Comparison of ENCODE assay signal across 25 cellular contexts in genomic region chr16:66758086-66758485, GRCh38. TPM values are rescaled to one million over a fixed set of nuclear protein-coding genes. Genes with fewer than 3 reads are reported as not detected.
DNase-seq lines count a peak whose midpoint lies in the region; ATAC-seq, FAIRE-seq and TF ChIP-seq lines count a peak whose summit lies in the region.
"Had no signal": no experiment of that assay in that cellular context is flagged by ENCODE, and none has a peak within 500 bp of the region (broad histone marks: within the 10 kb centered on the region; RNA-seq: fewer than 3 reads in every experiment).

No MANE protein-coding gene starts in this region.

- DNase-seq in HepG2 (ENCODE audit: low spot score): no peak
- DNase-seq in right lobe of liver: no peak
- no peak for DNase-seq in OCI-LY7 (ENCODE audit: low spot score)
- DNase-seq in epithelial cell of proximal tubule (ENCODE audit: low read depth): no peak
- no peak for DNase-seq in right atrium auricular region (ENCODE audit: low spot score)
- DNase-seq in NCI-H446 treated with DMSO at 0.1 percent for 48 hours (lab: John Stamatoyannopoulos, UW): no peak
- no peak for DNase-seq in ecto neural progenitor cell (ENCODE audit: low spot score)
- DNase-seq: Calu3, GM23248, MG63, NCI-H2029, NCI-H446, NCI-H526 treated with DMSO at 0.1 percent for 48 hours, OCI-M1, Peyer's patch, SIG-M5, SK-N-SH had no signal

- TF ChIP-seq CTCF in HepG2 (CRISPR knock-in tag; IDR thresholded peaks at IDR 0.05): no peak
- no peak for TF ChIP-seq CTCF in right lobe of liver (IDR thresholded peaks at IDR 0.05)
- TF ChIP-seq CTCF in OCI-LY7 (conservative IDR thresholded peaks at IDR 0.05; ENCODE audit: low read length): 0 out of 2 replicates have a peak, but pooled peaks have one; percentile 22
- TF ChIP-seq CTCF in epithelial cell of proximal tubule (conservative IDR thresholded peaks at IDR 0.05; ENCODE audit: low read depth, low read length): peak; percentile 5
- no peak for TF ChIP-seq CTCF in right atrium auricular region (IDR thresholded peaks at IDR 0.05)

- TF ChIP-seq EP300 in HepG2 (IDR thresholded peaks at IDR 0.05; ENCODE audit: low read depth in 2 of 2, low read length in 2 of 2) (no peak), HepG2 (CRISPR knock-in tag; IDR thresholded peaks at IDR 0.05; ENCODE audit: borderline replicate concordance) (no peak)

- H2AFZ ChIP-seq in HepG2 (ENCODE audit: low read length) (no peak overlapping the region), OCI-LY7 (ENCODE audit: low read length) (no peak overlapping the region)
- H2AFZ ChIP-seq: GM23248 had no signal

- H3K4me1 ChIP-seq in HepG2 (ENCODE audit: insufficient read depth, low read length) (peaks cover 25% of the 10 kb centered on the region), right lobe of liver (no peaks in the 10 kb centered on the region), OCI-LY7 (ENCODE audit: insufficient read depth, low read length, poor library complexity, severe bottlenecking) (no peaks in the 10 kb centered on the region), right atrium auricular region (no peaks in the 10 kb centered on the region)
- H3K4me1 ChIP-seq: HAP-1, Peyer's patch had no signal

- ATAC-seq in HepG2: peak; percentile 65; the same call in 2 of the 3 replicates
- no peak for ATAC-seq in right lobe of liver
- no peak for ATAC-seq in HG03159 (IDR thresholded peaks at IDR 0.05; ENCODE audit: unreplicated experiment)
- ATAC-seq: K562 had no signal

- no peaks in the 10 kb centered on the region for H3K9me3 ChIP-seq in HepG2 (ENCODE audit: low read length)
- H3K9me3 ChIP-seq in right lobe of liver: no peaks in the 10 kb centered on the region
- no peaks in the 10 kb centered on the region for H3K9me3 ChIP-seq in OCI-LY7 (ENCODE audit: low read length)
- H3K9me3 ChIP-seq in right atrium auricular region: no peaks in the 10 kb centered on the region
- H3K9me3 ChIP-seq: MG63, Peyer's patch, SK-N-SH had no signal

- no peaks in the 10 kb centered on the region for H3K9me2 ChIP-seq in OCI-LY7 (ENCODE audit: insufficient read depth, low read length)
- H3K9me2 ChIP-seq: SK-N-SH had no signal

- intact Hi-C loops in HepG2 (cut with micrococcal nuclease; ENCODE audit: unreplicated experiment) (loop anchor here (10.0 kb wide), 1 partner anchor 87 kb away; the partner anchor contains the start of gene CA7), right lobe of liver (cut with DNase I) (no loop called here), OCI-LY7 (cut with micrococcal nuclease; ENCODE audit: unreplicated experiment) (no loop called here)

- H3K36me3 ChIP-seq in HepG2 (replicated peaks in 1 of 2; ENCODE audit: control insufficient read depth in 1 of 2, insufficient read depth in 2 of 2, low read length in 2 of 2) (no peaks in the 10 kb centered on the region), right lobe of liver (no peaks in the 10 kb centered on the region), OCI-LY7 (ENCODE audit: insufficient read depth, low read length) (no peaks in the 10 kb centered on the region), right atrium auricular region (no peaks in the 10 kb centered on the region)
- H3K36me3 ChIP-seq: HAP-1, MG63, Peyer's patch had no signal

- in situ Hi-C loops in HepG2 (cut with HindIII; ENCODE audit: extremely low pct_ligation_motif_present, low pct_unique_long_range_greater_than_20kb): no loop called here

- no peak overlapping the region for H3K9ac ChIP-seq in HepG2 (ENCODE audit: insufficient read depth, low read depth, low read length)
- H3K9ac ChIP-seq: GM23248, SK-N-SH had no signal

- POLR2A ChIA-PET in HepG2 (lab: Yijun Ruan, JAX): no interaction called here
- POLR2A ChIA-PET in OCI-LY7 (lab: Charles Lee): no interaction called here

- no peaks in the 10 kb centered on the region for H3K27me3 ChIP-seq in HepG2 (ENCODE audit: control insufficient read depth in 1 of 2, insufficient read depth in 2 of 2, low read length in 2 of 2)
- no peaks in the 10 kb centered on the region for H3K27me3 ChIP-seq in right lobe of liver
- H3K27me3 ChIP-seq in right atrium auricular region: no peaks in the 10 kb centered on the region
- H3K27me3 ChIP-seq: Peyer's patch had no signal

- H3K4me3 ChIP-seq in HepG2 (replicated peaks in 1 of 3; ENCODE audit: insufficient read depth in 1 of 3, low read depth in 2 of 3, low read length in 3 of 3): no peak overlapping the region
- H3K4me3 ChIP-seq in right lobe of liver: no peak overlapping the region
- no peak overlapping the region for H3K4me3 ChIP-seq in OCI-LY7 (ENCODE audit: low read depth, low read length, poor library complexity, severe bottlenecking)
- no peak overlapping the region for H3K4me3 ChIP-seq in epithelial cell of proximal tubule (ENCODE audit: low read depth, low read length)
- no peak overlapping the region for H3K4me3 ChIP-seq in right atrium auricular region
- H3K4me3 ChIP-seq: GM23248, HAP-1, K562, MG63, Peyer's patch had no signal

- no peaks in the 10 kb centered on the region for H4K20me1 ChIP-seq in HepG2 (ENCODE audit: insufficient read depth, low read length)
- H4K20me1 ChIP-seq in OCI-LY7 (ENCODE audit: insufficient read depth, low read length): no peaks in the 10 kb centered on the region

- BruUV-seq in HepG2 (replicated peaks; lab: Mats Ljungman, UMichigan): no TSS peak
- BruUV-seq in OCI-LY7 (replicated peaks; lab: Mats Ljungman, UMichigan): no TSS peak

- H3K79me2 ChIP-seq in HepG2 (ENCODE audit: insufficient read depth, low read length) (no peaks in the 10 kb centered on the region), OCI-LY7 (ENCODE audit: insufficient read depth, low read depth, low read length) (no peaks in the 10 kb centered on the region)

- no peak overlapping the region for H3K4me2 ChIP-seq in HepG2 (ENCODE audit: low read depth, low read length)
- H3K4me2 ChIP-seq in OCI-LY7 (ENCODE audit: low read length): no peak overlapping the region
- H3K4me2 ChIP-seq: SK-N-SH had no signal

- TF ChIP-seq RAD21 in HepG2 (CRISPR knock-in tag; IDR thresholded peaks at IDR 0.05): no peak

- H3K27ac ChIP-seq in HepG2 (ENCODE audit: extremely low read length, insufficient read depth, low read length): no peak overlapping the region
- no peak overlapping the region for H3K27ac ChIP-seq in right lobe of liver
- H3K27ac ChIP-seq in OCI-LY7 (ENCODE audit: low read depth, low read length, poor library complexity, severe bottlenecking): no peak overlapping the region
- H3K27ac ChIP-seq in right atrium auricular region: no peak overlapping the region
- H3K27ac ChIP-seq: GM23248, Peyer's patch had no signal

- FAIRE-seq in HepG2 (lab: Jason Lieb, UNC): no peak
- FAIRE-seq: K562 had no signal

- CTCF ChIA-PET in HepG2 (lab: Yijun Ruan, JAX; ENCODE audit: low intra/inter-chr PET ratio, low total read pairs): no interaction called here
- CTCF ChIA-PET in OCI-LY7 (lab: Charles Lee; ENCODE audit: unreplicated experiment): no interaction called here

- TF ChIP-seq POLR2A in HepG2 (IDR thresholded peaks at IDR 0.05; ENCODE audit: insufficient read depth in 1 of 2, low read depth in 2 of 2, low read length in 2 of 2) (no peak), right lobe of liver (IDR thresholded peaks at IDR 0.05) (no peak)

RNA-seq across cellular contexts. Expression of gene DYNC1LI2, which starts 6.7 kb away (rescaled TPM):
- 107 and 135 TPM in 2 replicates for total RNA-seq in HepG2 (2016; rRNA removed; fragmentation: Illumina TruSeq; extraction: Trizol)
- total RNA-seq in HepG2 (2016; cell fraction: cytosol; rRNA removed; fragmentation: Illumina TruSeq; extraction: Trizol; ENCODE audit: low read depth): 18.2 and 20.0 TPM in 2 replicates
- total RNA-seq in HepG2 (2016; cell fraction: insoluble cytoplasmic fraction; rRNA removed; fragmentation: Illumina TruSeq; extraction: Trizol): 109 and 139 TPM in 2 replicates
- 25.6 and 31.6 TPM in 2 replicates for total RNA-seq in HepG2 (2016; cell fraction: membrane; rRNA removed; fragmentation: Illumina TruSeq; extraction: Trizol)
- 194 and 230 TPM in 2 replicates for total RNA-seq in HepG2 (2016; cell fraction: nucleus; rRNA removed; fragmentation: Illumina TruSeq; extraction: Trizol)
- polyA plus RNA-seq in HepG2 (2011; rRNA removed): 65.5 and 67.7 TPM in 2 replicates
- 30.2 and 40.7 TPM in 2 replicates for polyA plus RNA-seq in HepG2 (2011; cell fraction: cytosol; rRNA removed)
- polyA plus RNA-seq in HepG2 (2011; cell fraction: nucleus; rRNA removed): 210 and 219 TPM in 2 replicates
- polyA plus RNA-seq in HepG2 (2012): 57.1 and 65.5 TPM in 2 replicates
- 3.3 and 3.7 TPM in 2 replicates for polyA plus RNA-seq in HepG2 (2016; cell fraction: cytosol; fragmentation: Illumina TruSeq; extraction: Trizol; ENCODE audit: low read depth)
- 68.8 and 69.0 TPM in 2 replicates for polyA plus RNA-seq in HepG2 (2016; cell fraction: insoluble cytoplasmic fraction; fragmentation: Illumina TruSeq; extraction: Trizol; ENCODE audit: low read depth)
- 9.8 and 12.1 TPM in 2 replicates for polyA plus RNA-seq in HepG2 (2016; cell fraction: membrane; fragmentation: Illumina TruSeq; extraction: Trizol; ENCODE audit: low read depth)
- polyA plus RNA-seq in HepG2 (2016; cell fraction: nucleus; fragmentation: Illumina TruSeq; extraction: Trizol; ENCODE audit: insufficient read depth, low read depth): 329 and 373 TPM in 2 replicates
- 51.3 and 78.2 TPM in 2 replicates for polyA minus RNA-seq in HepG2 (2011; rRNA and poly(A)+ RNA removed; ENCODE audit: low replicate concordance)
- polyA minus RNA-seq in HepG2 (2011; cell fraction: cytosol; rRNA and poly(A)+ RNA removed): 27.4 and 28.7 TPM in 2 replicates
- polyA minus RNA-seq in HepG2 (2011; cell fraction: nucleus; rRNA and poly(A)+ RNA removed): 169 and 176 TPM in 2 replicates
- total RNA-seq in right lobe of liver: 10 to 100 TPM; 30.5 to 44.1 (median 37.9) TPM
- total RNA-seq in OCI-LY7 (2014; rRNA removed; shearing (Covaris generic)): 48.4 and 48.9 TPM in 2 replicates
- 62.4 and 64.0 TPM in 2 replicates for total RNA-seq in OCI-LY7 (2022)
- 55.3 and 63.1 TPM in 2 replicates for total RNA-seq in epithelial cell of proximal tubule
- 10 to 100 TPM; 76.9 to 89.6 TPM for total RNA-seq in right atrium auricular region

RNA-seq across cellular contexts. Expression of gene TERB1, which starts 43.3 kb away (rescaled TPM):
- total RNA-seq in HepG2 (2016; rRNA removed; fragmentation: Illumina TruSeq; extraction: Trizol) (not detected in 2 replicates), right lobe of liver (not detected), OCI-LY7 (2022) (0.17 TPM in 1 of 2 replicates, not detected in the other), epithelial cell of proximal tubule (not detected in 2 replicates), right atrium auricular region (not detected)
- total RNA-seq in HepG2 (2016; cell fraction: cytosol; rRNA removed; fragmentation: Illumina TruSeq; extraction: Trizol; ENCODE audit: low read depth): not detected in 2 replicates
- not detected in 2 replicates for total RNA-seq in HepG2 (2016; cell fraction: insoluble cytoplasmic fraction; rRNA removed; fragmentation: Illumina TruSeq; extraction: Trizol)
- 0.09 and 0.10 TPM in 2 replicates for total RNA-seq in HepG2 (2016; cell fraction: membrane; rRNA removed; fragmentation: Illumina TruSeq; extraction: Trizol)
- total RNA-seq in HepG2 (2016; cell fraction: nucleus; rRNA removed; fragmentation: Illumina TruSeq; extraction: Trizol): not detected in 2 replicates
- polyA plus RNA-seq in HepG2 (2011; rRNA removed): not detected in 2 replicates
- not detected in 2 replicates for polyA plus RNA-seq in HepG2 (2011; cell fraction: cytosol; rRNA removed)
- polyA plus RNA-seq in HepG2 (2011; cell fraction: nucleus; rRNA removed): not detected in 2 replicates
- not detected in 2 replicates for polyA plus RNA-seq in HepG2 (2012)
- polyA plus RNA-seq in HepG2 (2016; cell fraction: cytosol; fragmentation: Illumina TruSeq; extraction: Trizol; ENCODE audit: low read depth): not detected in 2 replicates
- not detected in 2 replicates for polyA plus RNA-seq in HepG2 (2016; cell fraction: insoluble cytoplasmic fraction; fragmentation: Illumina TruSeq; extraction: Trizol; ENCODE audit: low read depth)
- polyA plus RNA-seq in HepG2 (2016; cell fraction: membrane; fragmentation: Illumina TruSeq; extraction: Trizol; ENCODE audit: low read depth): not detected in 2 replicates
- polyA plus RNA-seq in HepG2 (2016; cell fraction: nucleus; fragmentation: Illumina TruSeq; extraction: Trizol; ENCODE audit: insufficient read depth, low read depth): not detected in 2 replicates
- polyA minus RNA-seq in HepG2 (2011; rRNA and poly(A)+ RNA removed; ENCODE audit: low replicate concordance): not detected in 2 replicates
- not detected in 2 replicates for polyA minus RNA-seq in HepG2 (2011; cell fraction: cytosol; rRNA and poly(A)+ RNA removed)
- polyA minus RNA-seq in HepG2 (2011; cell fraction: nucleus; rRNA and poly(A)+ RNA removed): not detected in 2 replicates
- total RNA-seq in OCI-LY7 (2014; rRNA removed; shearing (Covaris generic)): not detected in 2 replicates
- total RNA-seq: A172, G401, GM23248, HT1080, K562, LHCN-M2 had no signal
- polyA plus RNA-seq: BJ, GM23248, K562 had no signal

Comparison
In these comparisons a context has a peak if more than half of its experiments do, and no peak if none do; other contexts are left out.
1. CTCF ChIP-seq: peak in OCI-LY7 (single experiment) and epithelial cell of proximal tubule (single experiment); none in HepG2 (single experiment), right lobe of liver (0 of 4) and right atrium auricular region (0 of 2).